1 cellular context compared by ENCODE assay signal in genomic region chr17:82865274-82865673, GRCh38.
TF ChIP-seq lines count a peak whose summit lies in the region.

No MANE protein-coding gene starts in this region.

TF ChIP-seq in HEK293, 187 proteins besides CTCF, POLR2A, EP300 and RAD21 (continued from another document):
- 0 out of 2 replicates have a peak, but pooled peaks have one; percentile 29 for TF ChIP-seq KLF17 (tag by site-specific recombination; IDR thresholded peaks at IDR 0.05)
- TF ChIP-seq SETDB1 (IDR thresholded peaks at IDR 0.05; ENCODE audit: insufficient read length, low read length) = no peak
